Comparison of ENCODE assay signal across 8 cellular contexts in the genomic region with DNA sequence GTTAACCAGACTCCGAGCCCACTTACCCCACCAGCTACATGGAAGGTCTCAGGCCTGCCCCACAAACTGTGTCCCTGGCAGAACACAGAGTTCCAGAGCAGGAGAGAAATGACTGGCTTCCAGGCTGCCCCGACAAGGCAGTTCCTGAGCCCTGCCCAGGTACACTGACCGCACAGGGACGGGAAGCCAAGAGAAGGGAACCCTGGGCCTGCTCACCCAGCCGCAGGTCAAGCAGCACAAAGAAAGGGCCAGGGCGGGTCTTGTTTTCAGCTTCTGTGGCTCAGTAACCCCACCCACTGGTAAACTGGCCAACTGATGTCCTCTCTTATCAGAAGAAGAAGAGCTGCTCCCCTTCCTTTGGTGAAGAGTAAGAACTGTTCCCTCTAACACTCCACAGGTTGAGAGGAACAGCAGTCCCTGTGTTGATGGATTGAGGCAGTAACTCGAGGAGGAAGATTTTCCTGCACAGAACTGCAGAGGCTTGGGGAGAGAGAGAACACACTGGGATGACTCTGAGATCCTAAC.
DNase-seq lines count a peak whose midpoint lies in the region; ATAC-seq, FAIRE-seq and TF ChIP-seq lines count a peak whose summit lies in the region.

No MANE protein-coding gene starts in this region.

- DNase-seq in GM06990 (ENCODE audit: extremely low read depth, insufficient read length) = peak; percentile 74
- DNase-seq in NB4 (ENCODE audit: low read depth) = peak; percentile 61
- peak; percentile 24 to 59 for DNase-seq in dermis microvascular lymphatic vessel endothelial cell (ENCODE audit: low read depth in 2 of 2)
- DNase-seq in naive B cell = no peak
- DNase-seq in HTR-8/SVneo (ENCODE audit: insufficient read length, low spot score) = no peak
- no peak for DNase-seq in occipital lobe (lab: John Stamatoyannopoulos, UW)

- H3K4me1 Mint-ChIP-seq in naive B cell = peaks cover 70 to 84% (median 75%) of the 10 kb centered on the region in 3 donors

- ATAC-seq in GM21423 (IDR thresholded peaks at IDR 0.05; ENCODE audit: unreplicated experiment) (peak; percentile 35), naive B cell (ENCODE audit: low read depth in 2 of 2) (no peak), GM21367 (IDR thresholded peaks at IDR 0.05; ENCODE audit: unreplicated experiment) (no peak)

- TF ChIP-seq POLR2A in NB4 (IDR thresholded peaks at IDR 0.05; ENCODE audit: extremely low read depth, insufficient read length) = no peak

- FAIRE-seq in HTR-8/SVneo (lab: Jason Lieb, UNC) = no peak

- no peaks in the 10 kb centered on the region for H3K9me3 Mint-ChIP-seq in naive B cell

- no peaks in the 10 kb centered on the region; the same call in none of the 2 replicates for H3K36me3 ChIP-seq in GM06990 (ENCODE audit: control insufficient read depth, insufficient read depth, low read length)

- H3K27me3 ChIP-seq in GM06990 (replicated peaks; ENCODE audit: control insufficient read depth, insufficient read depth, low read length) = no peaks in the 10 kb centered on the region

- peak; percentile 46 for TF ChIP-seq CTCF in GM06990 (IDR thresholded peaks at IDR 0.05; ENCODE audit: insufficient read depth, low read length, poor library complexity, severe bottlenecking)
- no peak for TF ChIP-seq CTCF in NB4 (IDR thresholded peaks at IDR 0.05; ENCODE audit: low read depth, low read length)

- H3K4me3 ChIP-seq in GM06990 (replicated peaks; ENCODE audit: low read depth, low read length) = peak overlapping the region; percentile 19; the same call in 1 of the 2 replicates
- H3K4me3 ChIP-seq in NB4 (ENCODE audit: low read depth, low read length) = no peak overlapping the region

- no peaks in the 10 kb centered on the region for H3K36me3 Mint-ChIP-seq in naive B cell

- H3K27me3 Mint-ChIP-seq in naive B cell = no peaks in the 10 kb centered on the region

- H3K4me3 Mint-ChIP-seq in naive B cell = peak overlapping the region; percentile 12 to 81 (median 66)

- H3K27ac Mint-ChIP-seq in naive B cell = peak overlapping the region; percentile 39 to 98 (median 87)

Comparison
In these comparisons a context has a peak if more than half of its experiments do, and no peak if none do; other contexts are left out.
1. DNase-seq: peak in GM06990 (single experiment), NB4 (single experiment) and dermis microvascular lymphatic vessel endothelial cell (2 of 2); none in naive B cell (single experiment), HTR-8/SVneo (single experiment) and occipital lobe (single experiment).